Comparison of ENCODE assay signal across 8 cellular contexts in genomic region chr17:29931253-29931932, GRCh38. TPM values are rescaled to one million over a fixed set of nuclear protein-coding genes. Genes with fewer than 3 reads are reported as not detected.
A peak's percentile ranks its signal among the peaks of the same experiment; 100 is the strongest.
DNase-seq lines count a peak whose midpoint lies in the region; ATAC-seq lines count a peak whose summit lies in the region.

No MANE protein-coding gene starts in this region.

- no peak overlapping the region for H3K27ac Mint-ChIP-seq in activated CD4-positive, alpha-beta memory T cell treated with anti-CD3 and anti-CD28 coated beads, Interleukin-2, amount 10 ng/mL, durations not matched to agents 7 days and 5 days
- H3K27ac Mint-ChIP-seq in effector memory CD8-positive, alpha-beta T cell: no peak overlapping the region

- H3K36me3 Mint-ChIP-seq in activated CD4-positive, alpha-beta memory T cell treated with anti-CD3 and anti-CD28 coated beads, Interleukin-2, amount 10 ng/mL, durations not matched to agents 7 days and 5 days (ENCODE audit: low read depth): peaks cover 13% of the 10 kb centered on the region
- peaks cover 5% of the 10 kb centered on the region for H3K36me3 Mint-ChIP-seq in effector memory CD8-positive, alpha-beta T cell (ENCODE audit: insufficient read depth)

- peak; percentile 57 for ATAC-seq in GM19467 (IDR thresholded peaks at IDR 0.05; ENCODE audit: unreplicated experiment)
- peak; percentile 66 for ATAC-seq in effector memory CD8-positive, alpha-beta T cell (replicated peaks)

- CTCF ChIA-PET in activated CD4-positive, alpha-beta memory T cell treated with anti-CD3 and anti-CD28 coated beads, Interleukin-2, amount 10 ng/mL, durations not matched to agents 7 days and 5 days (lab: Charles Lee): interaction anchor here (0.6 to 8.4 kb wide), 51 partner anchors 8 to 637 kb away, joined by 3 to 283 read pairs (median 4); partner anchors contain the start of genes EFCAB5 and GOSR1

- no peaks in the 10 kb centered on the region for H3K27me3 Mint-ChIP-seq in activated CD4-positive, alpha-beta memory T cell treated with anti-CD3 and anti-CD28 coated beads, Interleukin-2, amount 10 ng/mL, durations not matched to agents 7 days and 5 days
- H3K27me3 Mint-ChIP-seq in effector memory CD8-positive, alpha-beta T cell: peaks cover 0 to 10% of the 10 kb centered on the region in 2 donors

- H3K4me3 Mint-ChIP-seq in activated CD4-positive, alpha-beta memory T cell treated with anti-CD3 and anti-CD28 coated beads, Interleukin-2, amount 10 ng/mL, durations not matched to agents 7 days and 5 days: no peak overlapping the region
- H3K4me3 Mint-ChIP-seq in effector memory CD8-positive, alpha-beta T cell: no peak overlapping the region

- POLR2A ChIA-PET in activated CD4-positive, alpha-beta memory T cell treated with anti-CD3 and anti-CD28 coated beads, Interleukin-2, amount 10 ng/mL, durations not matched to agents 7 days and 5 days (lab: Charles Lee): interaction anchor here (0.7 to 3.0 kb wide), 23 partner anchors 8 to 392 kb away, joined by 3 to 34 read pairs (median 6); partner anchors contain the start of genes ABHD15, ANKRD13B, BLMH and GIT1

- H3K9me3 Mint-ChIP-seq in activated CD4-positive, alpha-beta memory T cell treated with anti-CD3 and anti-CD28 coated beads, Interleukin-2, amount 10 ng/mL, durations not matched to agents 7 days and 5 days: no peaks in the 10 kb centered on the region
- no peaks in the 10 kb centered on the region for H3K9me3 Mint-ChIP-seq in effector memory CD8-positive, alpha-beta T cell

- DNase-seq in COLO668 (lab: John Stamatoyannopoulos, UW; ENCODE audit: unreplicated experiment) (peak; percentile 44), HS-5 (ENCODE audit: low read depth) (peak; percentile 45), NCI-H82 treated with DMSO at 0.1 percent for 48 hours (lab: John Stamatoyannopoulos, UW; ENCODE audit: unreplicated experiment) (peak; percentile 94), middle frontal gyrus (ENCODE audit: extremely low spot score, low spot score) (peak; percentile 76)
- DNase-seq in activated CD4-positive, alpha-beta memory T cell treated with anti-CD3 and anti-CD28 coated beads, Interleukin-2, amount 10 ng/mL, durations not matched to agents 7 days and 5 days: peak; percentile 73
- DNase-seq in effector memory CD8-positive, alpha-beta T cell: peak; percentile 57 to 64 (median 60)
- DNase-seq in stimulated activated CD8-positive, alpha-beta memory T cell treated with anti-CD3 and anti-CD28 coated beads, Interleukin-2, amount 100 ng/mL, for 48 hours (ENCODE audit: low read depth in 2 of 2): peak; percentile 27 to 38

- H3K4me1 Mint-ChIP-seq in activated CD4-positive, alpha-beta memory T cell treated with anti-CD3 and anti-CD28 coated beads, Interleukin-2, amount 10 ng/mL, durations not matched to agents 7 days and 5 days: peaks cover 23% of the 10 kb centered on the region
- H3K4me1 Mint-ChIP-seq in effector memory CD8-positive, alpha-beta T cell (ENCODE audit: low read depth in 2 of 2): peaks cover 17 to 27% of the 10 kb centered on the region in 2 donors

RNA-seq across cellular contexts. Expression of gene SSH2, which starts 1.4 kb away (rescaled TPM):
- total RNA-seq in activated CD4-positive, alpha-beta memory T cell treated with anti-CD3 and anti-CD28 coated beads, Interleukin-2, amount 10 ng/mL, durations not matched to agents 7 days and 5 days: 10 to 100 TPM; 62.9 to 65.8 TPM

RNA-seq across cellular contexts. Expression of gene EFCAB5, which starts 10.0 kb away (rescaled TPM):
- total RNA-seq in activated CD4-positive, alpha-beta memory T cell treated with anti-CD3 and anti-CD28 coated beads, Interleukin-2, amount 10 ng/mL, durations not matched to agents 7 days and 5 days: 1 to 10 TPM in 1 of 2 experiments, under 1 TPM in 1; 0.86 to 1.6 TPM

Comparison
In these comparisons a context has a peak if more than half of its experiments do, and no peak if none do; other contexts are left out.
1. Peak in every context shown above with its lines: DNase-seq and ATAC-seq.
2. DNase-seq: peak in every context shown above with its lines; median percentile 94 in NCI-H82 treated with DMSO at 0.1 percent for 48 hours; 76 in middle frontal gyrus; 73 in activated CD4-positive, alpha-beta memory T cell treated with anti-CD3 and anti-CD28 coated beads, Interleukin-2, amount 10 ng/mL, durations not matched to agents 7 days and 5 days; 60 in effector memory CD8-positive, alpha-beta T cell; 45 in HS-5; 44 in COLO668; 32 in stimulated activated CD8-positive, alpha-beta memory T cell treated with anti-CD3 and anti-CD28 coated beads, Interleukin-2, amount 100 ng/mL, for 48 hours.